Comparison of ENCODE assay signal across 1 cellular context in genomic region chr6:114342826-114343781, GRCh38.
TF ChIP-seq lines count a peak whose summit lies in the region.

A gene with protein sequence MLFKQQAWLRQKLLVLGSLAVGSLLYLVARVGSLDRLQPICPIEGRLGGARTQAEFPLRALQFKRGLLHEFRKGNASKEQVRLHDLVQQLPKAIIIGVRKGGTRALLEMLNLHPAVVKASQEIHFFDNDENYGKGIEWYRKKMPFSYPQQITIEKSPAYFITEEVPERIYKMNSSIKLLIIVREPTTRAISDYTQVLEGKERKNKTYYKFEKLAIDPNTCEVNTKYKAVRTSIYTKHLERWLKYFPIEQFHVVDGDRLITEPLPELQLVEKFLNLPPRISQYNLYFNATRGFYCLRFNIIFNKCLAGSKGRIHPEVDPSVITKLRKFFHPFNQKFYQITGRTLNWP (minus strand): TSS chr6:114343023. CDS start chr6:114062845, 280,178 bp downstream.

TF ChIP-seq in WTC11, 78 proteins besides CTCF, POLR2A, EP300 and RAD21 (continued from another document and continues in another):
- TF ChIP-seq, protein P1, sequence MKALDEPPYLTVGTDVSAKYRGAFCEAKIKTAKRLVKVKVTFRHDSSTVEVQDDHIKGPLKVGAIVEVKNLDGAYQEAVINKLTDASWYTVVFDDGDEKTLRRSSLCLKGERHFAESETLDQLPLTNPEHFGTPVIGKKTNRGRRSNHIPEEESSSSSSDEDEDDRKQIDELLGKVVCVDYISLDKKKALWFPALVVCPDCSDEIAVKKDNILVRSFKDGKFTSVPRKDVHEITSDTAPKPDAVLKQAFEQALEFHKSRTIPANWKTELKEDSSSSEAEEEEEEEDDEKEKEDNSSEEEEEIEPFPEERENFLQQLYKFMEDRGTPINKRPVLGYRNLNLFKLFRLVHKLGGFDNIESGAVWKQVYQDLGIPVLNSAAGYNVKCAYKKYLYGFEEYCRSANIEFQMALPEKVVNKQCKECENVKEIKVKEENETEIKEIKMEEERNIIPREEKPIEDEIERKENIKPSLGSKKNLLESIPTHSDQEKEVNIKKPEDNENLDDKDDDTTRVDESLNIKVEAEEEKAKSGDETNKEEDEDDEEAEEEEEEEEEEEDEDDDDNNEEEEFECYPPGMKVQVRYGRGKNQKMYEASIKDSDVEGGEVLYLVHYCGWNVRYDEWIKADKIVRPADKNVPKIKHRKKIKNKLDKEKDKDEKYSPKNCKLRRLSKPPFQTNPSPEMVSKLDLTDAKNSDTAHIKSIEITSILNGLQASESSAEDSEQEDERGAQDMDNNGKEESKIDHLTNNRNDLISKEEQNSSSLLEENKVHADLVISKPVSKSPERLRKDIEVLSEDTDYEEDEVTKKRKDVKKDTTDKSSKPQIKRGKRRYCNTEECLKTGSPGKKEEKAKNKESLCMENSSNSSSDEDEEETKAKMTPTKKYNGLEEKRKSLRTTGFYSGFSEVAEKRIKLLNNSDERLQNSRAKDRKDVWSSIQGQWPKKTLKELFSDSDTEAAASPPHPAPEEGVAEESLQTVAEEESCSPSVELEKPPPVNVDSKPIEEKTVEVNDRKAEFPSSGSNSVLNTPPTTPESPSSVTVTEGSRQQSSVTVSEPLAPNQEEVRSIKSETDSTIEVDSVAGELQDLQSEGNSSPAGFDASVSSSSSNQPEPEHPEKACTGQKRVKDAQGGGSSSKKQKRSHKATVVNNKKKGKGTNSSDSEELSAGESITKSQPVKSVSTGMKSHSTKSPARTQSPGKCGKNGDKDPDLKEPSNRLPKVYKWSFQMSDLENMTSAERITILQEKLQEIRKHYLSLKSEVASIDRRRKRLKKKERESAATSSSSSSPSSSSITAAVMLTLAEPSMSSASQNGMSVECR (CRISPR knock-in tag; IDR thresholded peaks at IDR 0.05; ENCODE audit: borderline replicate concordance): peak; percentile 4; the same call in 1 of the 2 replicates
- TF ChIP-seq CBFB (CRISPR knock-in tag; IDR thresholded peaks at IDR 0.05; ENCODE audit: low read depth) (peak; percentile 80; the same call in 1 of the 2 replicates), IRF2 (CRISPR knock-in tag; IDR thresholded peaks at IDR 0.05; ENCODE audit: borderline replicate concordance, low read depth) (no peak), STAT6 (CRISPR knock-in tag; conservative IDR thresholded peaks at IDR 0.05; ENCODE audit: low read depth) (no peak; the same call in 1 of the 2 replicates), KAT7 (CRISPR knock-in tag; IDR thresholded peaks at IDR 0.05; ENCODE audit: borderline replicate concordance) (peak; percentile 91; the same call in 1 of the 2 replicates), TCF7 (CRISPR knock-in tag; IDR thresholded peaks at IDR 0.05; ENCODE audit: low read depth) (no peak), CREB1 (CRISPR knock-in tag; IDR thresholded peaks at IDR 0.05) (no peak), ZNF423 (CRISPR knock-in tag; IDR thresholded peaks at IDR 0.05) (no peak), MYBL2 (CRISPR knock-in tag; IDR thresholded peaks at IDR 0.05) (no peak), FOXJ3 (CRISPR knock-in tag; IDR thresholded peaks at IDR 0.05; ENCODE audit: borderline replicate concordance) (no peak), IRF1 (CRISPR knock-in tag; IDR thresholded peaks at IDR 0.05) (no peak), FOXP1 (CRISPR knock-in tag; IDR thresholded peaks at IDR 0.05; ENCODE audit: borderline replicate concordance) (peak; percentile 85), NFATC4 (CRISPR knock-in tag; IDR thresholded peaks at IDR 0.05) (no peak), ZNF121 (CRISPR knock-in tag; IDR thresholded peaks at IDR 0.05) (no peak), E2F5 (CRISPR knock-in tag; IDR thresholded peaks at IDR 0.05) (no peak), GTF2I (CRISPR knock-in tag; conservative IDR thresholded peaks at IDR 0.05) (no peak), TP53 (CRISPR knock-in tag; IDR thresholded peaks at IDR 0.05) (0 out of 2 replicates have a peak, but pooled peaks have one; percentile 17), SP1 (CRISPR knock-in tag; conservative IDR thresholded peaks at IDR 0.05) (peak; percentile 46; the same call in 1 of the 2 replicates), SMAD3 (CRISPR knock-in tag; IDR thresholded peaks at IDR 0.05; ENCODE audit: borderline replicate concordance) (no peak), ZNF219 (CRISPR knock-in tag; IDR thresholded peaks at IDR 0.05; ENCODE audit: borderline replicate concordance) (no peak), PRDM15 (CRISPR knock-in tag; IDR thresholded peaks at IDR 0.05) (no peak), CREM (CRISPR knock-in tag; IDR thresholded peaks at IDR 0.05) (0 out of 2 replicates have a peak, but pooled peaks have one; percentile 31), ZNF317 (CRISPR knock-in tag; IDR thresholded peaks at IDR 0.05; ENCODE audit: borderline replicate concordance, low read depth) (no peak), NR1H2 (CRISPR knock-in tag; IDR thresholded peaks at IDR 0.05) (no peak), SMAD4 (CRISPR knock-in tag; IDR thresholded peaks at IDR 0.05) (no peak), ELF4 (CRISPR knock-in tag; IDR thresholded peaks at IDR 0.05; ENCODE audit: low read depth) (no peak; the same call in 1 of the 2 replicates), ZNF232 (CRISPR knock-in tag; IDR thresholded peaks at IDR 0.05) (peak; percentile 24; the same call in 1 of the 2 replicates)
- TF ChIP-seq, protein P2, sequence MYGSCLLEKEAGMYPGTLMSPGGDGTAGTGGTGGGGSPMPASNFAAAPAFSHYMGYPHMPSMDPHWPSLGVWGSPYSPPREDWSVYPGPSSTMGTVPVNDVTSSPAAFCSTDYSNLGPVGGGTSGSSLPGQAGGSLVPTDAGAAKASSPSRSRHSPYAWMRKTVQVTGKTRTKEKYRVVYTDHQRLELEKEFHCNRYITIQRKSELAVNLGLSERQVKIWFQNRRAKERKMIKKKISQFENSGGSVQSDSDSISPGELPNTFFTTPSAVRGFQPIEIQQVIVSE (CRISPR knock-in tag; IDR thresholded peaks at IDR 0.05; ENCODE audit: borderline replicate concordance): no peak
- TF ChIP-seq, protein P3, sequence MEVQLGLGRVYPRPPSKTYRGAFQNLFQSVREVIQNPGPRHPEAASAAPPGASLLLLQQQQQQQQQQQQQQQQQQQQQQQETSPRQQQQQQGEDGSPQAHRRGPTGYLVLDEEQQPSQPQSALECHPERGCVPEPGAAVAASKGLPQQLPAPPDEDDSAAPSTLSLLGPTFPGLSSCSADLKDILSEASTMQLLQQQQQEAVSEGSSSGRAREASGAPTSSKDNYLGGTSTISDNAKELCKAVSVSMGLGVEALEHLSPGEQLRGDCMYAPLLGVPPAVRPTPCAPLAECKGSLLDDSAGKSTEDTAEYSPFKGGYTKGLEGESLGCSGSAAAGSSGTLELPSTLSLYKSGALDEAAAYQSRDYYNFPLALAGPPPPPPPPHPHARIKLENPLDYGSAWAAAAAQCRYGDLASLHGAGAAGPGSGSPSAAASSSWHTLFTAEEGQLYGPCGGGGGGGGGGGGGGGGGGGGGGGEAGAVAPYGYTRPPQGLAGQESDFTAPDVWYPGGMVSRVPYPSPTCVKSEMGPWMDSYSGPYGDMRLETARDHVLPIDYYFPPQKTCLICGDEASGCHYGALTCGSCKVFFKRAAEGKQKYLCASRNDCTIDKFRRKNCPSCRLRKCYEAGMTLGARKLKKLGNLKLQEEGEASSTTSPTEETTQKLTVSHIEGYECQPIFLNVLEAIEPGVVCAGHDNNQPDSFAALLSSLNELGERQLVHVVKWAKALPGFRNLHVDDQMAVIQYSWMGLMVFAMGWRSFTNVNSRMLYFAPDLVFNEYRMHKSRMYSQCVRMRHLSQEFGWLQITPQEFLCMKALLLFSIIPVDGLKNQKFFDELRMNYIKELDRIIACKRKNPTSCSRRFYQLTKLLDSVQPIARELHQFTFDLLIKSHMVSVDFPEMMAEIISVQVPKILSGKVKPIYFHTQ (CRISPR knock-in tag; IDR thresholded peaks at IDR 0.05): no peak
- TF ChIP-seq, protein P4, sequence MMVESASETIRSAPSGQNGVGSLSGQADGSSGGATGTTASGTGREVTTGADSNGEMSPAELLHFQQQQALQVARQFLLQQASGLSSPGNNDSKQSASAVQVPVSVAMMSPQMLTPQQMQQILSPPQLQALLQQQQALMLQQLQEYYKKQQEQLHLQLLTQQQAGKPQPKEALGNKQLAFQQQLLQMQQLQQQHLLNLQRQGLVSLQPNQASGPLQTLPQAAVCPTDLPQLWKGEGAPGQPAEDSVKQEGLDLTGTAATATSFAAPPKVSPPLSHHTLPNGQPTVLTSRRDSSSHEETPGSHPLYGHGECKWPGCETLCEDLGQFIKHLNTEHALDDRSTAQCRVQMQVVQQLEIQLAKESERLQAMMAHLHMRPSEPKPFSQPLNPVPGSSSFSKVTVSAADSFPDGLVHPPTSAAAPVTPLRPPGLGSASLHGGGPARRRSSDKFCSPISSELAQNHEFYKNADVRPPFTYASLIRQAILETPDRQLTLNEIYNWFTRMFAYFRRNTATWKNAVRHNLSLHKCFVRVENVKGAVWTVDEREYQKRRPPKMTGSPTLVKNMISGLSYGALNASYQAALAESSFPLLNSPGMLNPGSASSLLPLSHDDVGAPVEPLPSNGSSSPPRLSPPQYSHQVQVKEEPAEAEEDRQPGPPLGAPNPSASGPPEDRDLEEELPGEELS (CRISPR knock-in tag; IDR thresholded peaks at IDR 0.05): 0 out of 2 replicates have a peak, but pooled peaks have one; percentile 9
- TF ChIP-seq, protein P5, sequence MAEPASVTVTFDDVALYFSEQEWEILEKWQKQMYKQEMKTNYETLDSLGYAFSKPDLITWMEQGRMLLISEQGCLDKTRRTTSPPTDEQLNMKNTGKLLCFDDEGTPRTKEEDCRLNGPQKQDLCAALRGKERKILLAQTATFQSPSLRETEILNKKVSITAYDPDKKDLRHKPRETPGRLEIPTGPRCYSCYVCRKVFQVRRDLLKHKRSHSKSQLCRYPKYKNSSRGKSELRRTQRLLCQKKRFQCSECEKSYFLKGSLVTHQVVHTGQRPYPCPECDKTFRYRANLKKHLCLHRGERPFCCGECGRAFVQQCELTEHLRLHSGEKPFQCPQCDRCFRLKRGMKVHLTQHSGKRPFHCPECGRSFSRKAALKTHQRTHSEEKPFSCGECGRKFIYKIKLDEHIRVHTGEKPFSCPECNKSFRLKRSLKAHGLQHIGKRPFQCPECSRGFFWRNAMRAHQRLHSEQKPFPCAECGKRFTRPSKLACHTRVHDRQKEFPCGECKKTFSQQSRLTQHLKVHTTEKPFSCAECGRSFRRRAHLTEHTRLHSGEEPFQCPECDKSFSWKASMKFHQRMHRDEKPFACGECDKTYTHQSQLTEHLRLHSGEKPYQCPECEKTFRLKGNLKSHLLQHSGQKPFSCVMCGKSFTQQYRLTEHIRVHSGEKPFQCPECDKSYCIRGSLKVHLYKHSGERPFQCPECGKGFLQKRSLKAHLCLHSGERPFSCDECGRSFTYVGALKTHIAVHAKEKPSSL (CRISPR knock-in tag; conservative IDR thresholded peaks at IDR 0.05): no peak
